Comparison of ENCODE assay signal across 16 cellular contexts in genomic region chr21:26179501-26179900, GRCh38. TPM values are rescaled to one million over a fixed set of nuclear protein-coding genes. Genes with fewer than 3 reads are reported as not detected.
DNase-seq lines count a peak whose midpoint lies in the region; ATAC-seq and TF ChIP-seq lines count a peak whose summit lies in the region.
"Had no signal": no experiment of that assay in that cellular context is flagged by ENCODE, and none has a peak within 500 bp of the region (broad histone marks: within the 10 kb centered on the region; RNA-seq: fewer than 3 reads in every experiment).

No MANE protein-coding gene starts in this region.

- H3F3A ChIP-seq in SK-N-SH (replicated peaks; ENCODE audit: insufficient read depth) = no peaks in the 10 kb centered on the region

- no peak overlapping the region for H2AFZ ChIP-seq in SK-N-SH (ENCODE audit: low read depth)
- H2AFZ ChIP-seq: GM23338 had no signal

- no peak for TF ChIP-seq RAD21 in SK-N-SH (IDR thresholded peaks at IDR 0.05; ENCODE audit: low read length)

- H3K79me2 ChIP-seq in SK-N-SH (ENCODE audit: insufficient read depth) = no peaks in the 10 kb centered on the region

- DNase-seq in ELR (ENCODE audit: low read depth) = peak; percentile 19
- DNase-seq in RWPE2 (ENCODE audit: low spot score) = no peak
- DNase-seq in myocyte (ENCODE audit: low read depth) = peak; percentile 37
- DNase-seq in SK-N-SH = no peak
- DNase-seq in activated CD4-positive, alpha-beta T cell treated with anti-CD3 and anti-CD28 coated beads for 48 hours = no peak
- DNase-seq in GM20000 (ENCODE audit: low spot score) = no peak
- DNase-seq: ACHN; AML-193; Caco-2; CD4-positive, alpha-beta T cell; DMS153; DMS79 had no signal

- TF ChIP-seq CTCF in RWPE2 (IDR thresholded peaks at IDR 0.05; ENCODE audit: poor library complexity, severe bottlenecking) = no peak
- no peak for TF ChIP-seq CTCF in SK-N-SH (IDR thresholded peaks at IDR 0.05)
- TF ChIP-seq CTCF in GM20000 (IDR thresholded peaks at IDR 0.05; ENCODE audit: extremely low read depth, missing control alignments) = no peak

- CTCF ChIA-PET in SK-N-SH (lab: Yijun Ruan, JAX) = interaction anchor here (0.8 kb wide), 1 partner anchor 9 kb away, joined by 3 read pairs; no protein-coding TSS in a partner anchor

- POLR2A ChIA-PET in SK-N-SH (lab: Yijun Ruan, JAX) = no interaction called here

- no peak overlapping the region for H3K4me2 ChIP-seq in SK-N-SH
- H3K4me2 ChIP-seq: GM23338, KMS-11 had no signal

- no peaks in the 10 kb centered on the region for H3K27me3 ChIP-seq in RWPE2 (ENCODE audit: insufficient read depth, poor library complexity, severe bottlenecking)
- no peaks in the 10 kb centered on the region for H3K27me3 ChIP-seq in SK-N-SH (ENCODE audit: insufficient read depth)

- 77% methylated on average over 4 of the region's 4 CpGs for WGBS in SK-N-SH (ENCODE audit: low lambda C conversion rate)

- no peaks in the 10 kb centered on the region for H3K9me3 ChIP-seq in RWPE2 (ENCODE audit: severe bottlenecking)
- no peaks in the 10 kb centered on the region for H3K9me3 ChIP-seq in SK-N-SH
- H3K9me3 ChIP-seq: Caco-2 had no signal

- ATAC-seq in RWPE2 (ENCODE audit: low read depth) (no peak), HG02798 (IDR thresholded peaks at IDR 0.05; ENCODE audit: poor library complexity, unreplicated experiment) (no peak)
- ATAC-seq: GM23338 had no signal

- H4K20me1 ChIP-seq in SK-N-SH (ENCODE audit: insufficient read depth) = no peaks in the 10 kb centered on the region

- H3K4me3 ChIP-seq in RWPE2 (ENCODE audit: severe bottlenecking) (no peak overlapping the region), SK-N-SH (ENCODE audit: low read depth in 2 of 2, low read length in 1 of 2) (no peak overlapping the region)
- H3K4me3 ChIP-seq: GM23338 had no signal

- H3K36me3 ChIP-seq in RWPE2 (ENCODE audit: low read depth) (no peaks in the 10 kb centered on the region), SK-N-SH (replicated peaks in 1 of 2; ENCODE audit: control insufficient read depth in 1 of 2, insufficient read depth in 2 of 2, low read length in 1 of 2) (no peaks in the 10 kb centered on the region)

- H3K27ac ChIP-seq in RWPE2 (ENCODE audit: poor library complexity, severe bottlenecking) (peak overlapping the region; percentile 11), SK-N-SH (ENCODE audit: low read depth in 2 of 2, low read length in 1 of 2) (no peak overlapping the region)
- H3K27ac ChIP-seq: C4-2B, KMS-11 had no signal

- peaks cover 4% of the 10 kb centered on the region for H3K4me1 ChIP-seq in RWPE2 (ENCODE audit: insufficient read depth, poor library complexity, severe bottlenecking)
- no peaks in the 10 kb centered on the region for H3K4me1 ChIP-seq in SK-N-SH (ENCODE audit: control insufficient read depth in 1 of 2, insufficient read depth in 2 of 2, low read depth in 1 of 2, low read length in 1 of 2)
- H3K4me1 ChIP-seq: Caco-2 had no signal

- no peak overlapping the region for H3K9ac ChIP-seq in SK-N-SH
- H3K9ac ChIP-seq: KMS-11 had no signal

- TF ChIP-seq EP300 in SK-N-SH (IDR thresholded peaks at IDR 0.05; ENCODE audit: borderline replicate concordance in 1 of 2, low read depth in 1 of 2, low read length in 1 of 2) = no peak

- no peaks in the 10 kb centered on the region for H3K9me2 ChIP-seq in SK-N-SH

TF ChIP-seq in SK-N-SH, 30 proteins besides CTCF, POLR2A, EP300 and RAD21:
- no peak for TF ChIP-seq GATA2 (CRISPR knock-in tag; IDR thresholded peaks at IDR 0.05)
- TF ChIP-seq, protein P1, sequence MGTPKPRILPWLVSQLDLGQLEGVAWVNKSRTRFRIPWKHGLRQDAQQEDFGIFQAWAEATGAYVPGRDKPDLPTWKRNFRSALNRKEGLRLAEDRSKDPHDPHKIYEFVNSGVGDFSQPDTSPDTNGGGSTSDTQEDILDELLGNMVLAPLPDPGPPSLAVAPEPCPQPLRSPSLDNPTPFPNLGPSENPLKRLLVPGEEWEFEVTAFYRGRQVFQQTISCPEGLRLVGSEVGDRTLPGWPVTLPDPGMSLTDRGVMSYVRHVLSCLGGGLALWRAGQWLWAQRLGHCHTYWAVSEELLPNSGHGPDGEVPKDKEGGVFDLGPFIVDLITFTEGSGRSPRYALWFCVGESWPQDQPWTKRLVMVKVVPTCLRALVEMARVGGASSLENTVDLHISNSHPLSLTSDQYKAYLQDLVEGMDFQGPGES (IDR thresholded peaks at IDR 0.05; ENCODE audit: low read depth, low read length) = no peak
- no peak for TF ChIP-seq SMC3 (IDR thresholded peaks at IDR 0.05; ENCODE audit: low read depth, low read length)
- TF ChIP-seq USF2 (IDR thresholded peaks at IDR 0.05; ENCODE audit: borderline replicate concordance, low read depth, low read length) = no peak
- TF ChIP-seq RFX5 (IDR thresholded peaks at IDR 0.05; ENCODE audit: low read length) = no peak
- no peak for TF ChIP-seq GABPA (IDR thresholded peaks at IDR 0.05; ENCODE audit: low read depth)
- TF ChIP-seq JUND (IDR thresholded peaks at IDR 0.05) = no peak
- TF ChIP-seq ZBTB33 (IDR thresholded peaks at IDR 0.05; ENCODE audit: borderline replicate concordance, low read depth) = no peak
- TF ChIP-seq NFIC (IDR thresholded peaks at IDR 0.05; ENCODE audit: borderline replicate concordance) = no peak
- no peak for TF ChIP-seq TAF1 (IDR thresholded peaks at IDR 0.05; ENCODE audit: borderline replicate concordance, low read depth, low read length)
- TF ChIP-seq TCF12 (IDR thresholded peaks at IDR 0.05) = no peak
- no peak for TF ChIP-seq FOXM1 (IDR thresholded peaks at IDR 0.05; ENCODE audit: low read depth)
- no peak for TF ChIP-seq SIN3A (IDR thresholded peaks at IDR 0.05; ENCODE audit: borderline replicate concordance, low read depth, low read length)
- no peak for TF ChIP-seq FOXJ3 (CRISPR knock-in tag; IDR thresholded peaks at IDR 0.05)
- TF ChIP-seq NRF1 (IDR thresholded peaks at IDR 0.05; ENCODE audit: low read depth, low read length) = no peak
- no peak for TF ChIP-seq RCOR1 (IDR thresholded peaks at IDR 0.05; ENCODE audit: low read length)
- TF ChIP-seq TEAD4 (IDR thresholded peaks at IDR 0.05; ENCODE audit: borderline replicate concordance, insufficient read depth) = no peak

RNA-seq across cellular contexts. Expression of gene APP, which starts 8.9 kb away (rescaled TPM):
- 568 and 576 TPM in 2 replicates for total RNA-seq in myocyte
- 996 TPM for polyA plus RNA-seq in myocyte (2012)
- polyA plus RNA-seq in SK-N-SH (2012; rRNA removed) = 780 and 789 TPM in 2 replicates
- polyA plus RNA-seq in SK-N-SH (2012; cell fraction: cytosol; rRNA removed) = 729 and 770 TPM in 2 replicates
- 453 and 679 TPM in 2 replicates for polyA plus RNA-seq in SK-N-SH (2012; cell fraction: nucleus; rRNA removed)

Comparison
In these comparisons a context has a peak if more than half of its experiments do, and no peak if none do; other contexts are left out.
1. DNase-seq: peak in ELR (single experiment) and myocyte (single experiment); none in RWPE2 (single experiment), SK-N-SH (single experiment), activated CD4-positive, alpha-beta T cell treated with anti-CD3 and anti-CD28 coated beads for 48 hours (single experiment) and GM20000 (single experiment).